28 cellular contexts compared by ENCODE assay signal in the genomic region with DNA sequence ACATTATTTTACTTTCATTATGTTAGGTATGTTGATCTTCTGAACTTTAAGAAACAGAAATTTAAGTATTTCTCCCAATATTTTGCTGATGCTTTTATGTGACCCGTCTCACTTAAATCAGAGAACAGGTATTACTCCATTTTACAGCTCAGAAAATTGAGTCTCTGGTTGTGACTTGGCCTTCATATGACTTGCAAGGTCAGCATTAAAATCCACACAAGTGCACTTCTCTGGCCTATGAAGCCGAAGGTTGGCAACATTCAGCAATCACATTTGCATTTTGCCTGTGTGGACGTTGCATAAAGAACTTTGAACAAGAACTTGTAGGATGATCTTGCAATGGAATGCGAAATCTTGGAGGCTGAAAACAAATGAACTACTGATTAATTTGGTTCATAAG.
"Had no signal": no experiment of that assay in that cellular context is flagged by ENCODE, and none has a peak within 500 bp of the region (broad histone marks: within the 10 kb centered on the region; RNA-seq: fewer than 3 reads in every experiment).

No MANE protein-coding gene starts in this region.

- H3K9me3 ChIP-seq: ovary, psoas muscle, spleen, suprapubic skin, testis, tibial artery, transverse colon, upper lobe of right lung, uterus had no signal

- H2AFZ ChIP-seq: neural progenitor cell, parathyroid adenoma had no signal

- H3K79me2 ChIP-seq: parathyroid adenoma had no signal

- ATAC-seq: natural killer cell; psoas muscle; right cardiac atrium; sciatic nerve; stimulated activated memory B cell treated with anti-CD40 and anti-IgM and Interleukin-4, amounts not matched to agents 10 μg/mL and 1 μg/mL and 100 μg/mL, for 72 hours; stimulated activated naive CD8-positive, alpha-beta T cell treated with anti-CD3 and anti-CD28 coated beads, Interleukin-15, amount 100 ng/mL, for 72 hours; stimulated activated naive CD8-positive, alpha-beta T cell treated with anti-CD3 and anti-CD28 coated beads, Interleukin-15, Interleukin-2, amounts not matched to agents 100 U/mL and 50 U/mL, for 24 hours; upper lobe of right lung had no signal

- H3K27ac ChIP-seq: neural progenitor cell, ovary, parathyroid adenoma, psoas muscle, skin epidermis, spleen, suprapubic skin, testis, tibial artery, transverse colon, upper lobe of right lung, uterus had no signal

- DNase-seq: natural killer cell; occipital lobe; ovary; posterior cingulate gyrus; psoas muscle; right cardiac atrium; spleen; stimulated activated CD4-positive, alpha-beta T cell treated with anti-CD3 and anti-CD28 coated beads, Interleukin-12 subunit alpha, Interleukin-12 subunit beta, amount 100 ng/mL, for 4 hours; stimulated activated CD4-positive, alpha-beta T cell treated with anti-CD3 and anti-CD28 coated beads, Interleukin-1b, Interleukin-23, amount 100 ng/mL, for 48 hours; stimulated activated CD4-positive, alpha-beta T cell treated with anti-CD3 and anti-CD28 coated beads, Interleukin-4, amount 100 ng/mL, for 1 hour; stimulated activated CD4-positive, alpha-beta T cell treated with anti-CD3 and anti-CD28 coated beads, Interleukin-4, amount 100 ng/mL, for 4 hours; stimulated activated CD8-positive, alpha-beta memory T cell treated with anti-CD3 and anti-CD28 coated beads, Interleukin-4, amount 100 ng/mL, for 48 hours; stimulated activated naive CD4-positive, alpha-beta T cell; stimulated activated naive CD8-positive, alpha-beta T cell treated with anti-CD3 and anti-CD28 coated beads, Interleukin-15, amount 100 ng/mL, for 72 hours; stimulated activated naive CD8-positive, alpha-beta T cell treated with anti-CD3 and anti-CD28 coated beads, Interleukin-15, Interleukin-2, amounts not matched to agents 100 U/mL and 50 U/mL, for 24 hours; substantia nigra; testis; tibial artery; transverse colon; upper lobe of right lung; uterus had no signal

- H3K27me3 ChIP-seq: neural progenitor cell, ovary, spleen, suprapubic skin, testis, tibial artery, transverse colon, upper lobe of right lung, uterus had no signal

- H3K36me3 ChIP-seq: neural progenitor cell, ovary, spleen, suprapubic skin, tibial artery, transverse colon, upper lobe of right lung, uterus had no signal

- H3K4me1 ChIP-seq: neural progenitor cell, parathyroid adenoma, psoas muscle, spleen, suprapubic skin, testis, tibial artery, transverse colon, upper lobe of right lung, uterus had no signal

- H3K9ac ChIP-seq: neural progenitor cell, parathyroid adenoma had no signal

- H3K4me2 ChIP-seq: neural progenitor cell, smooth muscle cell had no signal

- H3K4me3 ChIP-seq: neural progenitor cell, ovary, psoas muscle, skin epidermis, smooth muscle cell, spleen, suprapubic skin, testis, tibial artery, transverse colon, upper lobe of right lung, uterus had no signal
